In the genomic region with DNA sequence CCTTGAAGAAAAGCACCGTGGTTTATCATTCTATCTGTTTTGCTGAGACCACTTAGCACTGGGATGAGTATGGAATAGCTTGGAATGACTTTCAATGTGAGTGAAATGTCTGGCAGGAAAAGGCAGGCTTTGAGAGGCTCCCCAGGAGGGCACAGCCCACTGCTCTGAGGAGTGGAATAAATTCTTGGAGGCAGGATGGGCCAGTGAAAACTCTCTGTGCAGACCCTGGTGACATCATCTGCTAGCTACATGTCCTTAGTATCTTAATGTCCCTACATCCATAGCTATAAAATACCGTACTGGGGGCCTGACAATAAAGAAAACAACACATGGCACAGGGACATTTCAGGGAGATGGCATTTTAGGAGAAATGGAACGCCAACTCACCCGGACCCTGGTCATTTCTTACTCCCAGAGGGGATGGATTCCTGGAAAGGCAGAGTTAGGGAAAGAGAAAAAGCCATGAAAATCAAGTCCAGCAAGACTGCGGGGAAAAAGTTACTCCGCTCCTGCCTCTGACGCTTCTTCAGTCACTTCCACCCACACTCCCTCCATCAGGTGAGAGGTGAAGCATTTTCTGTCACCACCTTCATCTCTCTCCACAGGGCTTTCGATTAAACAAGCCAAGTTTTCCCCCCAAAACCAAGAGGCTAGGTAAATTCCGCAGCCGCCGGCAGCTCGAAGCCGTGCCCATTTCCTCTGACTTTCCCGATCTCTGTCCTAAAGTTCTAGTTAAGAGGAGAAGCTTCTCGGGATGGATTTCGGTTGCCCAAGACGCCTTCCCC, we compare ENCODE assay signal across 8 cellular contexts. TPM values are rescaled to one million over a fixed set of nuclear protein-coding genes. Genes with fewer than 3 reads are reported as not detected.
DNase-seq lines count a peak whose midpoint lies in the region; ATAC-seq, FAIRE-seq and TF ChIP-seq lines count a peak whose summit lies in the region.

No MANE protein-coding gene starts in this region.

- peak overlapping the region; percentile 80 for H3K27ac ChIP-seq in left ventricle myocardium inferior (replicated peaks)

- no peaks in the 10 kb centered on the region for H3K36me3 ChIP-seq in left ventricle myocardium inferior

- peaks cover 7% of the 10 kb centered on the region for H3K36me3 Mint-ChIP-seq in mesothelial cell of epicardium

- TF ChIP-seq CTCF in left ventricle myocardium inferior (IDR thresholded peaks at IDR 0.05; ENCODE audit: borderline replicate concordance) (no peak), cardiac fibroblast (IDR thresholded peaks at IDR 0.05; ENCODE audit: low read depth, low read length) (no peak), mesothelial cell of epicardium (IDR thresholded peaks at IDR 0.05; ENCODE audit: unreplicated experiment) (no peak)

- H3K4me3 ChIP-seq in left ventricle myocardium inferior (peak overlapping the region; percentile 81), cardiac fibroblast (replicated peaks in 1 of 2; ENCODE audit: low read depth in 2 of 2, low read length in 2 of 2) (peak overlapping the region; percentile 53 to 61)

- H3K27me3 ChIP-seq in left ventricle myocardium inferior (ENCODE audit: low read depth) = no peaks in the 10 kb centered on the region

- no peak for FAIRE-seq in urothelium cell line (lab: Jason Lieb, UNC)

- no peaks in the 10 kb centered on the region for H3K9me3 ChIP-seq in left ventricle myocardium inferior (replicated peaks)

- H3K9me3 Mint-ChIP-seq in mesothelial cell of epicardium = peaks cover 22% of the 10 kb centered on the region

- ATAC-seq in Right ventricle myocardium inferior (no peak), GM21367 (IDR thresholded peaks at IDR 0.05; ENCODE audit: unreplicated experiment) (no peak)

- intact Hi-C loops in left ventricle myocardium inferior (cut with micrococcal nuclease) (no loop called here), Right ventricle myocardium inferior (cut with DNase I) (no loop called here)

- H3K27ac Mint-ChIP-seq in mesothelial cell of epicardium = peak overlapping the region; percentile 88

- H3K27me3 Mint-ChIP-seq in mesothelial cell of epicardium (ENCODE audit: low read depth) = peaks cover 18% of the 10 kb centered on the region

- H3K4me1 ChIP-seq in left ventricle myocardium inferior = peaks cover 22% of the 10 kb centered on the region

- H3K4me1 Mint-ChIP-seq in mesothelial cell of epicardium = peaks cover 14% of the 10 kb centered on the region

- peak overlapping the region; percentile 82 for H3K4me3 Mint-ChIP-seq in mesothelial cell of epicardium

- DNase-seq in left ventricle myocardium inferior (no peak), Right ventricle myocardium inferior (ENCODE audit: missing footprints) (no peak), cardiac fibroblast (ENCODE audit: low read depth in 2 of 2) (peak; percentile 4 to 5), mesothelial cell of epicardium (ENCODE audit: low spot score in 2 of 2, unreplicated experiment in 2 of 2) (no peak), urothelium cell line (ENCODE audit: low spot score) (peak; percentile 18), NCI-H2227 treated with DMSO at 0.1 percent for 48 hours (lab: John Stamatoyannopoulos, UW) (no peak), inferior parietal cortex (ENCODE audit: extremely low spot score) (no peak)

RNA-seq across cellular contexts. Expression of a gene that starts 1.0 kb away (rescaled TPM):
- total RNA-seq in left ventricle myocardium inferior (1.5 TPM), Right ventricle myocardium inferior (2.5 TPM), mesothelial cell of epicardium (8.9 to 9.5 TPM (median 9.2 TPM) in 3 replicates)

RNA-seq across cellular contexts. Expression of a gene that starts 32.8 kb away (rescaled TPM):
- total RNA-seq in left ventricle myocardium inferior = 1.5 TPM
- total RNA-seq in Right ventricle myocardium inferior = 1.8 TPM
- 6.1 to 7.3 TPM (median 6.7 TPM) in 3 replicates for total RNA-seq in mesothelial cell of epicardium

Comparison
In these comparisons a context has a peak if more than half of its experiments do, and no peak if none do; other contexts are left out.
1. DNase-seq: peak in cardiac fibroblast (2 of 2) and urothelium cell line (single experiment); none in left ventricle myocardium inferior (single experiment), Right ventricle myocardium inferior (single experiment), mesothelial cell of epicardium (0 of 2), NCI-H2227 treated with DMSO at 0.1 percent for 48 hours (single experiment) and inferior parietal cortex (single experiment).